In the genomic region with DNA sequence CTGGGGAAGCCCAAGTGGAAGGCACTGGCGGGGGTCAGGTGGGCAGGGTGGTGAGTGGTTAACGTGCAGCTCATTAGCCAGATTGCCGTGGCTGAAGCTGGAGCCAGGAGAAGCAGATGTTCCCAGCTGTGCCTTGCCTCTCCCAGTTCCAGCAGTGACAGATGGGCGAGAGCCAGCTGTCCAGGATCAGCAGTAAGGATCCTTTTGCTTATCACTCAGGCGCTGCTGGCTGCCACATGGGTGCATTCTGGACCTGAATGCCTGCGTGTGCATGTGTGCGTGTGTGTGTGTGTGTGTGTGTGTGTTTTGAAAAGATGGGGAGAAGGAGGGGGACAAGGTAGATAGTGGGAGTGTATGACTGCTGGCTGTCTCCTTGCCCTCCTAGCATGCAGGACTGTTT, we compare ENCODE assay signal across 1 cellular context.
TF ChIP-seq lines count a peak whose summit lies in the region.

No MANE protein-coding gene starts in this region.

TF ChIP-seq in WTC11, 78 proteins besides CTCF, POLR2A, EP300 and RAD21:
- TF ChIP-seq, protein P1, sequence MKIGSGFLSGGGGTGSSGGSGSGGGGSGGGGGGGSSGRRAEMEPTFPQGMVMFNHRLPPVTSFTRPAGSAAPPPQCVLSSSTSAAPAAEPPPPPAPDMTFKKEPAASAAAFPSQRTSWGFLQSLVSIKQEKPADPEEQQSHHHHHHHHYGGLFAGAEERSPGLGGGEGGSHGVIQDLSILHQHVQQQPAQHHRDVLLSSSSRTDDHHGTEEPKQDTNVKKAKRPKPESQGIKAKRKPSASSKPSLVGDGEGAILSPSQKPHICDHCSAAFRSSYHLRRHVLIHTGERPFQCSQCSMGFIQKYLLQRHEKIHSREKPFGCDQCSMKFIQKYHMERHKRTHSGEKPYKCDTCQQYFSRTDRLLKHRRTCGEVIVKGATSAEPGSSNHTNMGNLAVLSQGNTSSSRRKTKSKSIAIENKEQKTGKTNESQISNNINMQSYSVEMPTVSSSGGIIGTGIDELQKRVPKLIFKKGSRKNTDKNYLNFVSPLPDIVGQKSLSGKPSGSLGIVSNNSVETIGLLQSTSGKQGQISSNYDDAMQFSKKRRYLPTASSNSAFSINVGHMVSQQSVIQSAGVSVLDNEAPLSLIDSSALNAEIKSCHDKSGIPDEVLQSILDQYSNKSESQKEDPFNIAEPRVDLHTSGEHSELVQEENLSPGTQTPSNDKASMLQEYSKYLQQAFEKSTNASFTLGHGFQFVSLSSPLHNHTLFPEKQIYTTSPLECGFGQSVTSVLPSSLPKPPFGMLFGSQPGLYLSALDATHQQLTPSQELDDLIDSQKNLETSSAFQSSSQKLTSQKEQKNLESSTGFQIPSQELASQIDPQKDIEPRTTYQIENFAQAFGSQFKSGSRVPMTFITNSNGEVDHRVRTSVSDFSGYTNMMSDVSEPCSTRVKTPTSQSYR (CRISPR knock-in tag; IDR thresholded peaks at IDR 0.05), result no peak
- TF ChIP-seq, protein P2, sequence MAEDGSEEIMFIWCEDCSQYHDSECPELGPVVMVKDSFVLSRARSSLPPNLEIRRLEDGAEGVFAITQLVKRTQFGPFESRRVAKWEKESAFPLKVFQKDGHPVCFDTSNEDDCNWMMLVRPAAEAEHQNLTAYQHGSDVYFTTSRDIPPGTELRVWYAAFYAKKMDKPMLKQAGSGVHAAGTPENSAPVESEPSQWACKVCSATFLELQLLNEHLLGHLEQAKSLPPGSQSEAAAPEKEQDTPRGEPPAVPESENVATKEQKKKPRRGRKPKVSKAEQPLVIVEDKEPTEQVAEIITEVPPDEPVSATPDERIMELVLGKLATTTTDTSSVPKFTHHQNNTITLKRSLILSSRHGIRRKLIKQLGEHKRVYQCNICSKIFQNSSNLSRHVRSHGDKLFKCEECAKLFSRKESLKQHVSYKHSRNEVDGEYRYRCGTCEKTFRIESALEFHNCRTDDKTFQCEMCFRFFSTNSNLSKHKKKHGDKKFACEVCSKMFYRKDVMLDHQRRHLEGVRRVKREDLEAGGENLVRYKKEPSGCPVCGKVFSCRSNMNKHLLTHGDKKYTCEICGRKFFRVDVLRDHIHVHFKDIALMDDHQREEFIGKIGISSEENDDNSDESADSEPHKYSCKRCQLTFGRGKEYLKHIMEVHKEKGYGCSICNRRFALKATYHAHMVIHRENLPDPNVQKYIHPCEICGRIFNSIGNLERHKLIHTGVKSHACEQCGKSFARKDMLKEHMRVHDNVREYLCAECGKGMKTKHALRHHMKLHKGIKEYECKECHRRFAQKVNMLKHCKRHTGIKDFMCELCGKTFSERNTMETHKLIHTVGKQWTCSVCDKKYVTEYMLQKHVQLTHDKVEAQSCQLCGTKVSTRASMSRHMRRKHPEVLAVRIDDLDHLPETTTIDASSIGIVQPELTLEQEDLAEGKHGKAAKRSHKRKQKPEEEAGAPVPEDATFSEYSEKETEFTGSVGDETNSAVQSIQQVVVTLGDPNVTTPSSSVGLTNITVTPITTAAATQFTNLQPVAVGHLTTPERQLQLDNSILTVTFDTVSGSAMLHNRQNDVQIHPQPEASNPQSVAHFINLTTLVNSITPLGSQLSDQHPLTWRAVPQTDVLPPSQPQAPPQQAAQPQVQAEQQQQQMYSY (CRISPR knock-in tag; IDR thresholded peaks at IDR 0.05), result 0 out of 2 replicates have a peak, but pooled peaks have one; percentile 13
